ENCODE assay signal across 28 cellular contexts in the genomic region with DNA sequence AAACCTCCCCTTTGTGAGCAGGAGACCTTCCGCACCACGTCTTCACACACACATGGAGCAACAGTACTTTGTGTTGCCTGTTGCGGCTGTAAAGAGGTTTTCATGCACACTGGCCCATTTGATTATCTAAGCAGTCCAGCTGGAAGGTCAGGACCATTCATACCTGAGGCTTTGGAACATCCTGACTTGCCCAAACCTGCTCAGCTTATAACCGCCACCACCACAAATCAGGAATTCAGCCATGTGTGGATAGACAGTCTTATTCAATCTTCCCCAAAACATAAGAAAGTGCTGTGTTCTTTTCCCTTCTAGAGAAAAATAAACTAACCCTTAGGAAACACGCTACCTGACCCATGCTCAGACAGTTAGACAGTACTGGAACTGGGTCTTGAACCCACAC.
"Had no signal": no experiment of that assay in that cellular context is flagged by ENCODE, and none has a peak within 500 bp of the region (broad histone marks: within the 10 kb centered on the region; RNA-seq: fewer than 3 reads in every experiment).

No MANE protein-coding gene starts in this region.

- H3K27ac Mint-ChIP-seq: activated naive CD8-positive, alpha-beta T cell; T-helper 2 cell treated with Interferon-gamma antibody and Interleukin-4, amounts not matched to agents 5 μg/mL and 100 μg/mL, for 36 hours had no signal

- DNase-seq: activated CD4-positive, alpha-beta T cell treated with anti-CD3 and anti-CD28 coated beads for 48 hours; activated CD4-positive, alpha-beta T cell treated with anti-CD3 and anti-CD28 coated beads, Interleukin-2, amount 50 U/mL, for 48 hours; activated CD8-positive, alpha-beta memory T cell treated with anti-CD3 and anti-CD28 coated beads for 24 hours; activated effector memory CD4-positive, alpha-beta T cell treated with Interleukin-2 at 50 U/mL for 16 hours; activated naive CD4-positive, alpha-beta T cell treated with Interleukin-2 at 50 U/mL for 16 hours; anterior cingulate cortex; brain microvascular endothelial cell; central memory CD4-positive, alpha-beta T cell; gastrocnemius medialis; glutamatergic neuron; left ventricle myocardium inferior; naive B cell; nucleus accumbens; psoas muscle; spleen; stimulated activated CD4-positive, alpha-beta T cell treated with anti-CD3 and anti-CD28 coated beads, Interleukin-2, amount 100 ng/mL, for 48 hours; stimulated activated naive CD4-positive, alpha-beta T cell treated with Interleukin-2 at 50 U/mL for 16 hours; T-helper 1 cell had no signal

- H3K4me1 ChIP-seq: gastrocnemius medialis, left ventricle myocardium inferior, parathyroid adenoma, psoas muscle, right atrium auricular region, spleen, tibial nerve, vagina had no signal

- H3K4me3 Mint-ChIP-seq: activated naive CD8-positive, alpha-beta T cell; neural crest cell; T-helper 2 cell treated with Interferon-gamma antibody and Interleukin-4, amounts not matched to agents 5 μg/mL and 100 μg/mL, for 36 hours had no signal

- FAIRE-seq: endothelial cell of umbilical vein, islet of Langerhans had no signal

- H3K4me1 Mint-ChIP-seq: neural crest cell had no signal

- ATAC-seq: gastrocnemius medialis, psoas muscle had no signal

- H3K9me3 ChIP-seq: gastrocnemius medialis, psoas muscle, right atrium auricular region, spleen, tibial nerve, vagina had no signal

- H3K36me3 ChIP-seq: brain microvascular endothelial cell, gastrocnemius medialis, left ventricle myocardium inferior, right atrium auricular region, spleen, tibial nerve, vagina had no signal

- H3K27ac ChIP-seq: brain microvascular endothelial cell, gastrocnemius medialis, left ventricle myocardium inferior, parathyroid adenoma, psoas muscle, right atrium auricular region, spleen, tibial nerve, vagina had no signal

- H3K36me3 Mint-ChIP-seq: activated naive CD8-positive, alpha-beta T cell; naive B cell had no signal

- H3K4me3 ChIP-seq: gastrocnemius medialis, left ventricle myocardium inferior, lung, psoas muscle, right atrium auricular region, spleen, tibial nerve, vagina had no signal

- H3K9me3 Mint-ChIP-seq: naive B cell; T-helper 2 cell treated with Interferon-gamma antibody and Interleukin-4, amounts not matched to agents 5 μg/mL and 100 μg/mL, for 36 hours had no signal

- H3K27me3 ChIP-seq: brain microvascular endothelial cell, gastrocnemius medialis, right atrium auricular region, tibial nerve, vagina had no signal
